1 cellular context compared by ENCODE assay signal in the genomic region with DNA sequence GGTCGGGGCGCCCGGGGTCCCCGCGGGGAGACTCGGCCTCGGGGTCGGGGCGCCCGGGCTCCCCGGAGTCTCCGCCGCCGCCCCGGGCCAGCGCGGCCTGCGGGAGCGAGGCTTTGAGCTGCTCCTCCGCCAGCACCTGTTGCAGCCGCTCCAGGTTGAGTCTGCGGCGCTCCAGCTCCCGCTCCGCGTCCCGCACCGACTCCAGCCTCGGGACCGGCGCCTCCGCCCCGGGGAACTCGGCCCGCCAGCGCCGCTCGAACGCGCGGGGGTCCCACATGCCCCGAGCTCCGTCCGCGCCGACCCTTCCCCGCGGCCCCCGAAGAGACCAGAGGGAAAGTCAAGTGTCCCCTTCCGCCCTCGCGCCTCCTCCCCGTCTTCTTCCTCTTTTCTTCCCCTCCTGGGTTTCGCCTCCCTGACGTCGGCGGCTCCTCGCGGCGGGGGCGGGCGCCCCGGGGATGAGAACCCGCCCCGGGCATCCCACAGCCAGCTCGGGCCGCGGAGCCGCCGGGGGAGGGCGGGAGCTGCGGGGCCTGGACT.
A peak's percentile ranks its signal among the peaks of the same experiment; 100 is the strongest.
TF ChIP-seq lines count a peak whose summit lies in the region.

No MANE protein-coding gene starts in this region.

TF ChIP-seq in H1, 55 proteins besides CTCF, POLR2A, EP300 and RAD21:
- no peak for TF ChIP-seq SRF (IDR thresholded peaks at IDR 0.05; ENCODE audit: low read depth, low read length)
- 0 out of 2 replicates have a peak, but pooled peaks have one; percentile 23 for TF ChIP-seq E2F6 (IDR thresholded peaks at IDR 0.05)
- TF ChIP-seq NRF1 (IDR thresholded peaks at IDR 0.05; ENCODE audit: low read depth, low read length), result no peak
- TF ChIP-seq KDM4A (IDR thresholded peaks at IDR 0.05; ENCODE audit: low read depth, low read length, severe bottlenecking), result peak; percentile 62
- peak; percentile 81 for TF ChIP-seq SUZ12 (IDR thresholded peaks at IDR 0.05; ENCODE audit: low read length)
- TF ChIP-seq ASH2L (IDR thresholded peaks at IDR 0.05; ENCODE audit: low read length), result no peak
- peak; percentile 61 for TF ChIP-seq EZH2 (IDR thresholded peaks at IDR 0.05; ENCODE audit: low read depth, low read length, severe bottlenecking)
